In the genomic region with DNA sequence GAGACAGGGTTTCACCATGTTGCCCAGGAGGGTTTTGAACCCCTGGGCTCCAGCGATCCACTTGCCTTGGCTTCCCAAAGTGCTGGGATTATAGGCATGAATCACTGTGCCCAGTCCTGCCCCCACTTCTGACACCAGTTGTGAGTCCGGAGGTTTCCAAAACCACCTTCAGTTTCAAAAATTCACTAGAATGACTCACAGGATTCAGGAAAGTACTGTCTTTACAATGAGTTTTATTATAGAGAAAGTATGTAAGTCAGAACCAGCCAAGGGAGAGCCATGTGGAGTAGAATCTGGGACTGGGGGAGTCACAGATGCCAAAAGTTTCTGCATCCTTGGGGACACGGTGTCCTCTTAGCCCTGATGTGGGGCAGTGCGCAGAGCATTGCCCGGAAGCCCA, we compare ENCODE assay signal across 10 cellular contexts. TPM values are rescaled to one million over a fixed set of nuclear protein-coding genes. Genes with fewer than 3 reads are reported as not detected.
A peak's percentile ranks its signal among the peaks of the same experiment; 100 is the strongest.
DNase-seq lines count a peak whose midpoint lies in the region; ATAC-seq and TF ChIP-seq lines count a peak whose summit lies in the region.
"Had no signal": no experiment of that assay in that cellular context is flagged by ENCODE, and none has a peak within 500 bp of the region (broad histone marks: within the 10 kb centered on the region; RNA-seq: fewer than 3 reads in every experiment).

No MANE protein-coding gene starts in this region.

- H3K4me3 Mint-ChIP-seq in type B pancreatic cell, result no peak overlapping the region
- H3K4me3 Mint-ChIP-seq in glutamatergic neuron (ENCODE audit: unreplicated experiment), result no peak overlapping the region
- H3K4me3 Mint-ChIP-seq: nephron progenitor cell had no signal

- TF ChIP-seq CTCF in choroid plexus epithelial cell (conservative IDR thresholded peaks at IDR 0.05; ENCODE audit: low read depth, low read length) (no peak), type B pancreatic cell (conservative IDR thresholded peaks at IDR 0.05) (no peak), glutamatergic neuron (IDR thresholded peaks at IDR 0.05; ENCODE audit: partially characterized antibody, unreplicated experiment) (no peak)

- H3K27ac Mint-ChIP-seq in type B pancreatic cell (no peak overlapping the region), glutamatergic neuron (ENCODE audit: unreplicated experiment) (no peak overlapping the region)
- H3K27ac Mint-ChIP-seq: nephron progenitor cell had no signal

- H3K36me3 Mint-ChIP-seq in type B pancreatic cell (peaks cover 24% of the 10 kb centered on the region), glutamatergic neuron (ENCODE audit: unreplicated experiment) (peaks cover 4% of the 10 kb centered on the region)

- no peak for ATAC-seq in HG03095 (IDR thresholded peaks at IDR 0.05; ENCODE audit: unreplicated experiment)

- in situ Hi-C loops in Caki2 (cut with HindIII; ENCODE audit: low pct_unique_long_range_greater_than_20kb, low sequenced_read_pairs), result no loop called here

- H3K4me3 ChIP-seq in choroid plexus epithelial cell (ENCODE audit: low read depth, low read length), result no peak overlapping the region

- no peaks in the 10 kb centered on the region for H3K27me3 Mint-ChIP-seq in type B pancreatic cell
- peaks cover 23% of the 10 kb centered on the region for H3K27me3 Mint-ChIP-seq in glutamatergic neuron (ENCODE audit: unreplicated experiment)

- H3K4me1 Mint-ChIP-seq in type B pancreatic cell (ENCODE audit: unreplicated experiment) (no peaks in the 10 kb centered on the region), glutamatergic neuron (ENCODE audit: low read depth, unreplicated experiment) (peaks cover 8% of the 10 kb centered on the region)
- H3K4me1 Mint-ChIP-seq: nephron progenitor cell had no signal

- DNase-seq in Caki2 (ENCODE audit: low read depth), result peak; percentile 73
- peak; percentile 94 for DNase-seq in M059J (ENCODE audit: low read depth)
- peak; percentile 71 for DNase-seq in choroid plexus epithelial cell (ENCODE audit: low read depth)
- peak; percentile 90 for DNase-seq in renal cortical epithelial cell (ENCODE audit: low read depth)
- DNase-seq in type B pancreatic cell (ENCODE audit: extremely low spot score, unreplicated experiment), result no peak
- DNase-seq in glutamatergic neuron, result no peak
- no peak for DNase-seq in NCI-H82 (lab: John Stamatoyannopoulos, UW)
- DNase-seq: nephron progenitor cell, substantia nigra had no signal

- H3K9me3 Mint-ChIP-seq in type B pancreatic cell (no peaks in the 10 kb centered on the region), glutamatergic neuron (ENCODE audit: unreplicated experiment) (peaks cover 25% of the 10 kb centered on the region)
- H3K9me3 Mint-ChIP-seq: nephron progenitor cell had no signal

RNA-seq across cellular contexts. Expression of a gene that starts 55.1 kb away (rescaled TPM):
- 4.7 and 5.5 TPM in 2 replicates for total RNA-seq in Caki2 (2014; rRNA removed; shearing (Covaris generic); ENCODE audit: low replicate concordance)
- total RNA-seq in M059J (2014; rRNA removed; shearing (Covaris generic)), result not detected in 2 replicates
- total RNA-seq in renal cortical epithelial cell (1.9 and 3.5 TPM in 2 replicates), type B pancreatic cell (ENCODE audit: low replicate concordance) (0.43 and 1.5 TPM in 2 replicates), glutamatergic neuron (ENCODE audit: unreplicated experiment) (1.1 TPM)

Comparison
In these comparisons a context has a peak if more than half of its experiments do, and no peak if none do; other contexts are left out.
1. DNase-seq: peak in Caki2 (single experiment), M059J (single experiment), choroid plexus epithelial cell (single experiment) and renal cortical epithelial cell (single experiment); none in type B pancreatic cell (single experiment), glutamatergic neuron (single experiment) and NCI-H82 (single experiment).